Comparison of ENCODE assay signal across 1 cellular context in the genomic region with DNA sequence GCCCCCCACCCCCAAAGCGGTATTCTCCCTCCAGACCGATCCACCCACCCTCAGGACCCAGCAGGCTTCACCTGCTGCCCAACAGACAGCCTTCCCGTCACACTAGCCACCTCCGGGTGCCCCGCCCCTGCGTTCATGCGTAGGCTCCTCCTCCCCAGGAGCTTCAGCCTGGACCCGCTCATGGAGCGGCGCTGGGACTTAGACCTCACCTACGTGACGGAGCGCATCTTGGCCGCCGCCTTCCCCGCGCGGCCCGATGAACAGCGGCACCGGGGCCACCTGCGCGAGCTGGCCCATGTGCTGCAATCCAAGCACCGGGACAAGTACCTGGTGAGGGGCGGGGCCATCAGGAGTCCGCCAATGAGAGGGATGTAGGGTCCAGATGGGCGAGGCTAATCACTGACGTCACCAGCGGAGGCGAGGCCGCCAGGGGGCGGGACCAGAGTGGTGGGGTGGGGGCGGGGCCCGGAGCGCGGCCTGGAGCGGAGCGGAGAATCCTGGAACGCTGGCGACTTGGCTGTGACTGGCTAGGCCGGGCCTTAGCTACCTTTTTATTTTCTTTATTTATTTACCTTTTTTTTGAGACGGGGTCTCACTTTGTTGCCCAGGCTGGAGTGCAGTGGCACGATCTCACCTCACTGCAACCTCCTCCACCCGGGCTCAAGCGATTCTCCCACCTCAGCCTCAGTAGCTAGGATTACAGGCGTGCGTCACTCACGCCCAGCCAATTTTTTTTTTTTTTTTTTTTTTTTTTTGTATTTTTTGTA.
TF ChIP-seq lines count a peak whose summit lies in the region.

No MANE protein-coding gene starts in this region.

TF ChIP-seq in HepG2, 621 proteins besides CTCF, POLR2A, EP300 and RAD21 (continued from another document and continues in another):
- TF ChIP-seq, protein P1, sequence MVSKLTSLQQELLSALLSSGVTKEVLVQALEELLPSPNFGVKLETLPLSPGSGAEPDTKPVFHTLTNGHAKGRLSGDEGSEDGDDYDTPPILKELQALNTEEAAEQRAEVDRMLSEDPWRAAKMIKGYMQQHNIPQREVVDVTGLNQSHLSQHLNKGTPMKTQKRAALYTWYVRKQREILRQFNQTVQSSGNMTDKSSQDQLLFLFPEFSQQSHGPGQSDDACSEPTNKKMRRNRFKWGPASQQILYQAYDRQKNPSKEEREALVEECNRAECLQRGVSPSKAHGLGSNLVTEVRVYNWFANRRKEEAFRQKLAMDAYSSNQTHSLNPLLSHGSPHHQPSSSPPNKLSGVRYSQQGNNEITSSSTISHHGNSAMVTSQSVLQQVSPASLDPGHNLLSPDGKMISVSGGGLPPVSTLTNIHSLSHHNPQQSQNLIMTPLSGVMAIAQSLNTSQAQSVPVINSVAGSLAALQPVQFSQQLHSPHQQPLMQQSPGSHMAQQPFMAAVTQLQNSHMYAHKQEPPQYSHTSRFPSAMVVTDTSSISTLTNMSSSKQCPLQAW (CRISPR knock-in tag; IDR thresholded peaks at IDR 0.05) = 0 out of 2 replicates have a peak, but pooled peaks have one; percentile 42
- TF ChIP-seq ETV6 (CRISPR knock-in tag; conservative IDR thresholded peaks at IDR 0.05) (no peak), ZKSCAN1 (IDR thresholded peaks at IDR 0.05; ENCODE audit: low read length) (no peak), ZNF253 (CRISPR knock-in tag; IDR thresholded peaks at IDR 0.05; ENCODE audit: borderline replicate concordance) (no peak; the same call in 1 of the 2 replicates), ZBTB44 (CRISPR knock-in tag; IDR thresholded peaks at IDR 0.05) (no peak), HBP1 (CRISPR knock-in tag; IDR thresholded peaks at IDR 0.05; ENCODE audit: low read depth) (no peak), ZNF292 (CRISPR knock-in tag; IDR thresholded peaks at IDR 0.05; ENCODE audit: borderline replicate concordance, low read depth) (no peak), E2F5 (CRISPR knock-in tag; conservative IDR thresholded peaks at IDR 0.05) (no peak), NONO (IDR thresholded peaks at IDR 0.05) (no peak), NONO (CRISPR knock-in tag; conservative IDR thresholded peaks at IDR 0.05) (no peak), ZNF644 (CRISPR knock-in tag; IDR thresholded peaks at IDR 0.05; ENCODE audit: low read depth) (no peak), ZFX (CRISPR knock-in tag; IDR thresholded peaks at IDR 0.05; ENCODE audit: low read depth) (peak; percentile 17; the same call in 1 of the 2 replicates), NFRKB (IDR thresholded peaks at IDR 0.05) (no peak), HOXA9 (CRISPR knock-in tag; IDR thresholded peaks at IDR 0.05; ENCODE audit: borderline replicate concordance) (no peak), ZBTB8A (CRISPR knock-in tag; IDR thresholded peaks at IDR 0.05; ENCODE audit: borderline replicate concordance, low read depth) (no peak), ZNF775 (CRISPR knock-in tag; IDR thresholded peaks at IDR 0.05; ENCODE audit: borderline replicate concordance) (no peak), MAFK (conservative IDR thresholded peaks at IDR 0.05 in 1 of 2, IDR thresholded peaks at IDR 0.05 in 1 of 2; ENCODE audit: low read length in 2 of 2) (no peak), ZNF790 (CRISPR knock-in tag; IDR thresholded peaks at IDR 0.05; ENCODE audit: borderline replicate concordance) (no peak), ZSCAN12 (CRISPR knock-in tag; IDR thresholded peaks at IDR 0.05) (no peak), MXI1 (IDR thresholded peaks at IDR 0.05; ENCODE audit: borderline replicate concordance, low read depth, low read length) (peak; percentile 76; the same call in 1 of the 3 replicates), PCBP2 (optimal IDR thresholded peaks at IDR 0.05; ENCODE audit: low read depth, low read length, poor library complexity, severe bottlenecking) (no peak), ZNF883 (CRISPR knock-in tag; IDR thresholded peaks at IDR 0.05; ENCODE audit: not compliant biosample characterization) (no peak), HNRNPH1 (optimal IDR thresholded peaks at IDR 0.05; ENCODE audit: low read depth, low read length) (no peak), TFDP2 (CRISPR knock-in tag; IDR thresholded peaks at IDR 0.05) (no peak), YY1 (IDR thresholded peaks at IDR 0.05; ENCODE audit: insufficient read depth, insufficient replicate concordance, low read depth, low read length) (no peak), ZNF230 (CRISPR knock-in tag; IDR thresholded peaks at IDR 0.05) (no peak), KLF16 (CRISPR knock-in tag; IDR thresholded peaks at IDR 0.05) (no peak), ZNF138 (CRISPR knock-in tag; IDR thresholded peaks at IDR 0.05; ENCODE audit: low read depth) (no peak), ZNF878 (CRISPR knock-in tag; IDR thresholded peaks at IDR 0.05) (no peak), HIVEP1 (CRISPR knock-in tag; IDR thresholded peaks at IDR 0.05) (no peak), RORA (CRISPR knock-in tag; IDR thresholded peaks at IDR 0.05) (no peak), TBL1XR1 (IDR thresholded peaks at IDR 0.05; ENCODE audit: borderline replicate concordance, low read length, partially characterized antibody) (no peak), ZBTB20 (CRISPR knock-in tag; IDR thresholded peaks at IDR 0.05; ENCODE audit: borderline replicate concordance, low read depth) (no peak), FOXP1 (IDR thresholded peaks at IDR 0.05) (no peak), FOXP1 (CRISPR knock-in tag; IDR thresholded peaks at IDR 0.05) (no peak), ZNF577 (CRISPR knock-in tag; IDR thresholded peaks at IDR 0.05; ENCODE audit: borderline replicate concordance, low read depth) (no peak), ATF3 (CRISPR knock-in tag; IDR thresholded peaks at IDR 0.05) (no peak), ATF7 (IDR thresholded peaks at IDR 0.05) (peak; percentile 76), ATF7 (CRISPR knock-in tag; IDR thresholded peaks at IDR 0.05) (no peak)
- TF ChIP-seq, protein P2, sequence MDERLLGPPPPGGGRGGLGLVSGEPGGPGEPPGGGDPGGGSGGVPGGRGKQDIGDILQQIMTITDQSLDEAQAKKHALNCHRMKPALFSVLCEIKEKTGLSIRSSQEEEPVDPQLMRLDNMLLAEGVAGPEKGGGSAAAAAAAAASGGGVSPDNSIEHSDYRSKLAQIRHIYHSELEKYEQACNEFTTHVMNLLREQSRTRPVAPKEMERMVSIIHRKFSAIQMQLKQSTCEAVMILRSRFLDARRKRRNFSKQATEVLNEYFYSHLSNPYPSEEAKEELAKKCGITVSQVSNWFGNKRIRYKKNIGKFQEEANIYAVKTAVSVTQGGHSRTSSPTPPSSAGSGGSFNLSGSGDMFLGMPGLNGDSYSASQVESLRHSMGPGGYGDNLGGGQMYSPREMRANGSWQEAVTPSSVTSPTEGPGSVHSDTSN (CRISPR knock-in tag; IDR thresholded peaks at IDR 0.05) = no peak
- TF ChIP-seq, protein P3, sequence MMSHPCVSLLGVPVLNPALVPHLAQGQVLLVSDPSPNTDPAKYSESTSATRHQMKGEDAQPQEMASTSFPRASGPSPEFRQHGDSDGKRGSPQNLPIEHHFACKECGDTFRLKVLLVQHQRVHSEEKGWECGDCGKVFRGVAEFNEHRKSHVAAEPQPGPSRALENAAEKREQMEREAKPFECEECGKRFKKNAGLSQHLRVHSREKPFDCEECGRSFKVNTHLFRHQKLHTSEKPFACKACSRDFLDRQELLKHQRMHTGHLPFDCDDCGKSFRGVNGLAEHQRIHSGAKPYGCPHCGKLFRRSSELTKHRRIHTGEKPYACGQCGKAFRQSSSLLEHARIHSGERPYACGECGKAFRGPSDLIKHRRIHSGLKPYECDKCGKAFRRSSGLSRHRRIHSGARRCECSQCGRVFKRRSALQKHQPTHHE (CRISPR knock-in tag; IDR thresholded peaks at IDR 0.05; ENCODE audit: borderline replicate concordance) = no peak
- TF ChIP-seq, protein P4, sequence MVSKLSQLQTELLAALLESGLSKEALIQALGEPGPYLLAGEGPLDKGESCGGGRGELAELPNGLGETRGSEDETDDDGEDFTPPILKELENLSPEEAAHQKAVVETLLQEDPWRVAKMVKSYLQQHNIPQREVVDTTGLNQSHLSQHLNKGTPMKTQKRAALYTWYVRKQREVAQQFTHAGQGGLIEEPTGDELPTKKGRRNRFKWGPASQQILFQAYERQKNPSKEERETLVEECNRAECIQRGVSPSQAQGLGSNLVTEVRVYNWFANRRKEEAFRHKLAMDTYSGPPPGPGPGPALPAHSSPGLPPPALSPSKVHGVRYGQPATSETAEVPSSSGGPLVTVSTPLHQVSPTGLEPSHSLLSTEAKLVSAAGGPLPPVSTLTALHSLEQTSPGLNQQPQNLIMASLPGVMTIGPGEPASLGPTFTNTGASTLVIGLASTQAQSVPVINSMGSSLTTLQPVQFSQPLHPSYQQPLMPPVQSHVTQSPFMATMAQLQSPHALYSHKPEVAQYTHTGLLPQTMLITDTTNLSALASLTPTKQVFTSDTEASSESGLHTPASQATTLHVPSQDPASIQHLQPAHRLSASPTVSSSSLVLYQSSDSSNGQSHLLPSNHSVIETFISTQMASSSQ (IDR thresholded peaks at IDR 0.05; ENCODE audit: low read depth) = no peak
- TF ChIP-seq, protein P4 (CRISPR knock-in tag; IDR thresholded peaks at IDR 0.05; ENCODE audit: borderline replicate concordance) = no peak
- TF ChIP-seq, protein P5, sequence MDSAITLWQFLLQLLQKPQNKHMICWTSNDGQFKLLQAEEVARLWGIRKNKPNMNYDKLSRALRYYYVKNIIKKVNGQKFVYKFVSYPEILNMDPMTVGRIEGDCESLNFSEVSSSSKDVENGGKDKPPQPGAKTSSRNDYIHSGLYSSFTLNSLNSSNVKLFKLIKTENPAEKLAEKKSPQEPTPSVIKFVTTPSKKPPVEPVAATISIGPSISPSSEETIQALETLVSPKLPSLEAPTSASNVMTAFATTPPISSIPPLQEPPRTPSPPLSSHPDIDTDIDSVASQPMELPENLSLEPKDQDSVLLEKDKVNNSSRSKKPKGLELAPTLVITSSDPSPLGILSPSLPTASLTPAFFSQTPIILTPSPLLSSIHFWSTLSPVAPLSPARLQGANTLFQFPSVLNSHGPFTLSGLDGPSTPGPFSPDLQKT (CRISPR knock-in tag; IDR thresholded peaks at IDR 0.05; ENCODE audit: borderline replicate concordance) = no peak
- TF ChIP-seq, protein P6, sequence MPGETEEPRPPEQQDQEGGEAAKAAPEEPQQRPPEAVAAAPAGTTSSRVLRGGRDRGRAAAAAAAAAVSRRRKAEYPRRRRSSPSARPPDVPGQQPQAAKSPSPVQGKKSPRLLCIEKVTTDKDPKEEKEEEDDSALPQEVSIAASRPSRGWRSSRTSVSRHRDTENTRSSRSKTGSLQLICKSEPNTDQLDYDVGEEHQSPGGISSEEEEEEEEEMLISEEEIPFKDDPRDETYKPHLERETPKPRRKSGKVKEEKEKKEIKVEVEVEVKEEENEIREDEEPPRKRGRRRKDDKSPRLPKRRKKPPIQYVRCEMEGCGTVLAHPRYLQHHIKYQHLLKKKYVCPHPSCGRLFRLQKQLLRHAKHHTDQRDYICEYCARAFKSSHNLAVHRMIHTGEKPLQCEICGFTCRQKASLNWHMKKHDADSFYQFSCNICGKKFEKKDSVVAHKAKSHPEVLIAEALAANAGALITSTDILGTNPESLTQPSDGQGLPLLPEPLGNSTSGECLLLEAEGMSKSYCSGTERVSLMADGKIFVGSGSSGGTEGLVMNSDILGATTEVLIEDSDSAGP (CRISPR knock-in tag; IDR thresholded peaks at IDR 0.05; ENCODE audit: borderline replicate concordance) = peak; percentile 65; the same call in 1 of the 2 replicates
